8 cellular contexts compared by ENCODE assay signal in genomic region chr15:34437687-34438086, GRCh38. TPM values are rescaled to one million over a fixed set of nuclear protein-coding genes. Genes with fewer than 3 reads are reported as not detected.
DNase-seq lines count a peak whose midpoint lies in the region; ATAC-seq, FAIRE-seq and TF ChIP-seq lines count a peak whose summit lies in the region.

TSS of gene GOLGA8A (minus strand) at chr15:34437808. CDS start at chr15:34389691, 48,117 bp downstream.

- peak; percentile 81 for ATAC-seq in gastroesophageal sphincter

- H3K27ac ChIP-seq in HL-60 (replicated peaks) (peak within 1 kb of the TSS; percentile 54; the same call in 1 of the 2 replicates), gastroesophageal sphincter (peak within 1 kb of the TSS in 3 of 4 donors; percentile 57 to 73 (median 64)), substantia nigra (ENCODE audit: low read depth, low read length, poor library complexity, severe bottlenecking) (no peak within 1 kb of the TSS)

- H3K36me3 ChIP-seq in gastroesophageal sphincter, result peaks cover 0 to 19% of the 10 kb centered on the region in 2 donors

- H3K4me1 ChIP-seq in gastroesophageal sphincter, result peaks cover 0 to 27% (median 0%) of the 10 kb centered on the region in 3 donors

- peak; percentile 76 for DNase-seq in AG10803 (ENCODE audit: low read depth)
- peak; percentile 72 for DNase-seq in GM19240 (ENCODE audit: insufficient read length, low spot score)
- DNase-seq in HL-60 (ENCODE audit: low read depth in 1 of 2, low spot score in 1 of 2), result peak; percentile 58 to 73
- DNase-seq in RCC 7860 (ENCODE audit: low spot score), result peak; percentile 72
- DNase-seq in activated gamma-delta T cell (lab: John Stamatoyannopoulos, UW), result peak; percentile 65
- peak; percentile 39 for DNase-seq in occipital lobe (lab: John Stamatoyannopoulos, UW)
- DNase-seq in substantia nigra (lab: John Stamatoyannopoulos, UW), result peak in 30 of 49 donors; percentile 2 to 75 (median 38)

- TF ChIP-seq EP300 in gastroesophageal sphincter (IDR thresholded peaks at IDR 0.05), result no peak

- no peak for TF ChIP-seq POLR2A in gastroesophageal sphincter (IDR thresholded peaks at IDR 0.05)

- FAIRE-seq in RCC 7860 (lab: Jason Lieb, UNC), result no peak

- H3K4me3 ChIP-seq in AG10803 (ENCODE audit: low read length), result peak within 1 kb of the TSS; percentile 65
- peak within 1 kb of the TSS; percentile 57 for H3K4me3 ChIP-seq in HL-60 (replicated peaks; ENCODE audit: insufficient read depth, low read length)
- H3K4me3 ChIP-seq in gastroesophageal sphincter, result peak within 1 kb of the TSS; percentile 76 to 81

- no peak for TF ChIP-seq CTCF in AG10803 (conservative IDR thresholded peaks at IDR 0.05; ENCODE audit: low read length)
- no peak for TF ChIP-seq CTCF in HL-60 (IDR thresholded peaks at IDR 0.05; ENCODE audit: insufficient read depth, low read length)
- no peak for TF ChIP-seq CTCF in gastroesophageal sphincter (IDR thresholded peaks at IDR 0.05)

- H3K27me3 ChIP-seq in HL-60 (ENCODE audit: insufficient read depth, poor library complexity, severe bottlenecking), result no peaks in the 10 kb centered on the region
- no peaks in the 10 kb centered on the region for H3K27me3 ChIP-seq in gastroesophageal sphincter

- H3K9me3 ChIP-seq in gastroesophageal sphincter, result no peaks in the 10 kb centered on the region

- WGBS in gastroesophageal sphincter (ENCODE audit: low coverage in 1 of 2), 2 donors, result 0% methylated on average over 1 of the region's 33 CpGs; no CpG with 5 or more reads in 1 of the 2 donors

RNA-seq across cellular contexts. Expression of gene GOLGA8A, which starts in this region (rescaled TPM):
- 10 to 100 TPM in 3 of 4 donors, 1 to 10 TPM in 1; 6.0 to 66.5 (median 27.1) TPM for total RNA-seq in gastroesophageal sphincter
- total RNA-seq in occipital lobe, result 29.6 TPM
